1 cellular context compared by ENCODE assay signal in genomic region chrX:136819026-136819425, GRCh38.
TF ChIP-seq lines count a peak whose summit lies in the region.

No MANE protein-coding gene starts in this region.

TF ChIP-seq in IMR-90, 13 proteins besides CTCF, POLR2A, EP300 and RAD21 (continued from another document):
- TF ChIP-seq ELK1 (IDR thresholded peaks at IDR 0.05; ENCODE audit: borderline replicate concordance, low read depth, low read length) (no peak), CHD1 (IDR thresholded peaks at IDR 0.05; ENCODE audit: low read depth, low read length) (no peak), NFE2L2 (IDR thresholded peaks at IDR 0.05; ENCODE audit: low read depth, low read length) (no peak), BHLHE40 (IDR thresholded peaks at IDR 0.05; ENCODE audit: low read depth, low read length) (no peak), MAZ (IDR thresholded peaks at IDR 0.05; ENCODE audit: borderline replicate concordance, low read depth, low read length) (no peak), RCOR1 (IDR thresholded peaks at IDR 0.05; ENCODE audit: insufficient replicate concordance, low read length) (no peak), MXI1 (IDR thresholded peaks at IDR 0.05; ENCODE audit: borderline replicate concordance, low read depth, low read length) (no peak), RFX5 (IDR thresholded peaks at IDR 0.05; ENCODE audit: low read depth, low read length) (no peak)
